Comparison of ENCODE assay signal across 9 cellular contexts in the genomic region with DNA sequence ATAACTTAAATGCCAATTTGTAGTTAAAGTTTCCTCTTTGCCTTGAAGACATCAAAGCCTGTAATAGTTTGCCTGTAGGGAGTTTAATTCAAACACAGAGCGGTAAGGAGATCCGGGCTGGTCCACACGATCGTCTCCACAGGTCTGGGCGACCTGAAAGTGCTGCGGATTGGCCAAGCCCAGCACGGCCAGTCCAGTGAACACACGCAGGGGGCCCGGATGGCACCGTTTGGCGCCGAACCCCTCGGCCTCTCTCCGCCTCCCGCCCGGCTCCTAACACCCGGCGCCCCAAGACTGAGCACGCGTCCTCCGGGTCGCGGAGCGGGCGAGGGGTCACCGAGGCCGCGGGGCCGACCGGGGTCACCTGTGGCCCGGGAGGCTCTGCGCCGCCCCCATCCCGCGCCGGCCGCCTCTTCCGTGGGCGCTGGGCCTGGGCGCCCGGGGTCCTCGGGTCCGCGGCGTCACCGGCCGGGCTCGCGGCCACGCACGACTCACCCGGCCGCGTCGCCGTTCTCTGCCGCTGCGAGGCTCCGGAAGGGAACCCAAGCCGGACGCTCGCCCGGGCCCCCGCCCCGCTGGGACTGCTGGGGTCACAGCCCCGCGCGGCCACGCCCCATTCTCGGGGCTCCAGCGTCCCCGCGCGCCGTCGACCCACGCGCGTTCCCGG. TPM values are rescaled to one million over a fixed set of nuclear protein-coding genes. Genes with fewer than 3 reads are reported as not detected.
DNase-seq lines count a peak whose midpoint lies in the region; ATAC-seq and TF ChIP-seq lines count a peak whose summit lies in the region.
"Had no signal": no experiment of that assay in that cellular context is flagged by ENCODE, and none has a peak within 500 bp of the region (broad histone marks: within the 10 kb centered on the region; RNA-seq: fewer than 3 reads in every experiment).

No MANE protein-coding gene starts in this region.

- peak overlapping the region; percentile 87 for H3K4me2 ChIP-seq in neuronal stem cell (ENCODE audit: insufficient read depth, low read length, poor library complexity, severe bottlenecking)

- DNase-seq in NCI-H2227 (lab: John Stamatoyannopoulos, UW; ENCODE audit: unreplicated experiment) (peak; percentile 60), NCI-H2227 treated with DMSO at 0.1 percent for 48 hours (lab: John Stamatoyannopoulos, UW) (no peak), SK-MEL-5 (ENCODE audit: low read depth, low spot score) (peak; percentile 73), glutamatergic neuron (peak; percentile 34), neuronal stem cell (ENCODE audit: low spot score) (no peak), type B pancreatic cell (ENCODE audit: extremely low spot score, unreplicated experiment) (peak; percentile 71)
- DNase-seq: DND-41 had no signal

- H3K4me3 Mint-ChIP-seq in activated naive CD8-positive, alpha-beta T cell = peak overlapping the region; percentile 86
- H3K4me3 Mint-ChIP-seq in glutamatergic neuron (ENCODE audit: unreplicated experiment) = peak overlapping the region; percentile 86
- H3K4me3 Mint-ChIP-seq in type B pancreatic cell = peak overlapping the region; percentile 92

- no CpG with 5 or more reads among the region's 80 CpGs for WGBS in neuronal stem cell (ENCODE audit: extremely low coverage in 2 of 2, insufficient read length in 2 of 2, insufficient replicate concordance in 1 of 2), 2 donors

- no peaks in the 10 kb centered on the region for H3K27me3 Mint-ChIP-seq in activated naive CD8-positive, alpha-beta T cell
- peaks cover 9% of the 10 kb centered on the region for H3K27me3 Mint-ChIP-seq in glutamatergic neuron (ENCODE audit: unreplicated experiment)
- H3K27me3 Mint-ChIP-seq in type B pancreatic cell = no peaks in the 10 kb centered on the region

- no peak overlapping the region for H4K8ac ChIP-seq in neuronal stem cell (ENCODE audit: low read depth, low read length)

- H3K27ac ChIP-seq in neuronal stem cell (replicated peaks; ENCODE audit: low read length) = peak overlapping the region; percentile 52

- H3K14ac ChIP-seq in neuronal stem cell (ENCODE audit: low read length) = no peak overlapping the region

- peaks cover 3 to 8% of the 10 kb centered on the region in 2 donors for H3K4me1 ChIP-seq in neuronal stem cell (ENCODE audit: control insufficient read depth in 2 of 2, insufficient read depth in 1 of 2, low read depth in 1 of 2, low read length in 2 of 2)

- no peak overlapping the region for H2AK5ac ChIP-seq in neuronal stem cell (ENCODE audit: low read depth, low read length)

- no peak overlapping the region for H2BK12ac ChIP-seq in neuronal stem cell (ENCODE audit: low read length)

- peak overlapping the region; percentile 86 for H3K23ac ChIP-seq in neuronal stem cell (ENCODE audit: low read depth, low read length, poor library complexity)

- H2BK15ac ChIP-seq in neuronal stem cell (ENCODE audit: low read length) = peak overlapping the region; percentile 42

- peak overlapping the region; percentile 58 for H2BK120ac ChIP-seq in neuronal stem cell (ENCODE audit: low read depth, low read length)

- no peaks in the 10 kb centered on the region for H3K79me1 ChIP-seq in neuronal stem cell (ENCODE audit: low read depth, low read length)

- H3K9me3 Mint-ChIP-seq in activated naive CD8-positive, alpha-beta T cell (ENCODE audit: low read depth) = no peaks in the 10 kb centered on the region
- peaks cover 2% of the 10 kb centered on the region for H3K9me3 Mint-ChIP-seq in glutamatergic neuron (ENCODE audit: unreplicated experiment)
- H3K9me3 Mint-ChIP-seq in type B pancreatic cell = no peaks in the 10 kb centered on the region

- H3K9ac ChIP-seq in neuronal stem cell (ENCODE audit: low read depth, low read length, poor library complexity) = peak overlapping the region; percentile 36

- in situ Hi-C loops in SK-MEL-5 (cut with HindIII; ENCODE audit: low pct_unique_long_range_greater_than_20kb, low sequenced_read_pairs) = no loop called here

- peak overlapping the region; percentile 61 to 86 for H3K4me3 ChIP-seq in neuronal stem cell (ENCODE audit: low read length in 2 of 2)

- peaks cover 0 to 5% (median 0%) of the 10 kb centered on the region in 3 experiments for H3K27me3 ChIP-seq in neuronal stem cell (ENCODE audit: control insufficient read depth in 3 of 3, insufficient read depth in 3 of 3, low read depth in 1 of 3, low read length in 3 of 3)

- H3K4me1 Mint-ChIP-seq in activated naive CD8-positive, alpha-beta T cell (ENCODE audit: low read depth) = peaks cover 45% of the 10 kb centered on the region
- H3K4me1 Mint-ChIP-seq in glutamatergic neuron (ENCODE audit: low read depth, unreplicated experiment) (no peaks in the 10 kb centered on the region), type B pancreatic cell (ENCODE audit: unreplicated experiment) (peaks cover 20% of the 10 kb centered on the region)

- H2AFZ ChIP-seq in neuronal stem cell (ENCODE audit: low read length) = peak overlapping the region; percentile 93

- no peak overlapping the region for H3K4ac ChIP-seq in neuronal stem cell (ENCODE audit: low read length)

- no peak for TF ChIP-seq CTCF in glutamatergic neuron (IDR thresholded peaks at IDR 0.05; ENCODE audit: partially characterized antibody, unreplicated experiment)
- TF ChIP-seq CTCF in type B pancreatic cell (conservative IDR thresholded peaks at IDR 0.05) = no peak

- no peak for ATAC-seq in HG02938 (IDR thresholded peaks at IDR 0.05; ENCODE audit: unreplicated experiment)

- H3K18ac ChIP-seq in neuronal stem cell (ENCODE audit: low read length) = peak overlapping the region; percentile 91

- H3K36me3 Mint-ChIP-seq in activated naive CD8-positive, alpha-beta T cell = peaks cover 2% of the 10 kb centered on the region
- no peaks in the 10 kb centered on the region for H3K36me3 Mint-ChIP-seq in glutamatergic neuron (ENCODE audit: unreplicated experiment)
- no peaks in the 10 kb centered on the region for H3K36me3 Mint-ChIP-seq in type B pancreatic cell

- no peaks in the 10 kb centered on the region for H3K36me3 ChIP-seq in neuronal stem cell (replicated peaks in 1 of 2; ENCODE audit: control insufficient read depth in 2 of 2, insufficient read depth in 2 of 2, low read length in 2 of 2)

- no peak overlapping the region for H2BK5ac ChIP-seq in neuronal stem cell (ENCODE audit: low read length)

- no peak overlapping the region for H4K91ac ChIP-seq in neuronal stem cell (ENCODE audit: low read depth, low read length, poor library complexity)

- peak overlapping the region; percentile 78 for H3K27ac Mint-ChIP-seq in activated naive CD8-positive, alpha-beta T cell
- H3K27ac Mint-ChIP-seq in glutamatergic neuron (ENCODE audit: unreplicated experiment) = peak overlapping the region; percentile 21
- peak overlapping the region; percentile 82 for H3K27ac Mint-ChIP-seq in type B pancreatic cell

- no peaks in the 10 kb centered on the region for H3K9me3 ChIP-seq in neuronal stem cell (replicated peaks in 1 of 2; ENCODE audit: control insufficient read depth in 2 of 2, insufficient read depth in 1 of 2, low read depth in 1 of 2, low read length in 2 of 2)

RNA-seq across cellular contexts. Expression of a gene that starts 0.5 kb away (rescaled TPM):
- 63.8 and 65.5 TPM in 2 replicates for total RNA-seq in SK-MEL-5 (2014; rRNA removed; shearing (Covaris generic))
- polyA plus RNA-seq in SK-MEL-5 (2015; cell fraction: cytosol; rRNA removed) = 106 and 119 TPM in 2 replicates
- 95.9 and 122 TPM in 2 replicates for polyA plus RNA-seq in SK-MEL-5 (2015; cell fraction: nucleus; rRNA removed)
- 14.0 TPM for total RNA-seq in glutamatergic neuron (ENCODE audit: unreplicated experiment)
- polyA plus RNA-seq in neuronal stem cell (2013, experiment 1 of 2) = 8.4 TPM
- polyA plus RNA-seq in neuronal stem cell (2013, experiment 2 of 2) = 9.3 TPM
- 57.5 and 61.2 TPM in 2 replicates for total RNA-seq in type B pancreatic cell (ENCODE audit: low replicate concordance)

RNA-seq across cellular contexts. Expression of a gene that starts 28.8 kb away (rescaled TPM):
- 35.8 and 40.0 TPM in 2 replicates for total RNA-seq in SK-MEL-5 (2014; rRNA removed; shearing (Covaris generic))
- 40.9 and 50.6 TPM in 2 replicates for polyA plus RNA-seq in SK-MEL-5 (2015; cell fraction: cytosol; rRNA removed)
- polyA plus RNA-seq in SK-MEL-5 (2015; cell fraction: nucleus; rRNA removed) = 57.2 and 74.0 TPM in 2 replicates
- total RNA-seq in glutamatergic neuron (ENCODE audit: unreplicated experiment) = 28.1 TPM
- 28.9 TPM for polyA plus RNA-seq in neuronal stem cell (2013, experiment 1 of 2)
- 28.0 TPM for polyA plus RNA-seq in neuronal stem cell (2013, experiment 2 of 2)
- total RNA-seq in type B pancreatic cell (ENCODE audit: low replicate concordance) = 19.1 and 19.5 TPM in 2 replicates

Comparison
In these comparisons a context has a peak if more than half of its experiments do, and no peak if none do; other contexts are left out.
1. DNase-seq: peak in NCI-H2227 (single experiment), SK-MEL-5 (single experiment), glutamatergic neuron (single experiment) and type B pancreatic cell (single experiment); none in NCI-H2227 treated with DMSO at 0.1 percent for 48 hours (single experiment) and neuronal stem cell (single experiment).
2. H3K27ac Mint-ChIP-seq: peak in every context shown above with its lines; median percentile 82 in type B pancreatic cell; 78 in activated naive CD8-positive, alpha-beta T cell; 21 in glutamatergic neuron.
3. Peak in every context shown above with its lines, with median percentiles within 50 percentile points of each other: H3K4me3 Mint-ChIP-seq.